ENCODE assay signal across 15 cellular contexts in the genomic region with DNA sequence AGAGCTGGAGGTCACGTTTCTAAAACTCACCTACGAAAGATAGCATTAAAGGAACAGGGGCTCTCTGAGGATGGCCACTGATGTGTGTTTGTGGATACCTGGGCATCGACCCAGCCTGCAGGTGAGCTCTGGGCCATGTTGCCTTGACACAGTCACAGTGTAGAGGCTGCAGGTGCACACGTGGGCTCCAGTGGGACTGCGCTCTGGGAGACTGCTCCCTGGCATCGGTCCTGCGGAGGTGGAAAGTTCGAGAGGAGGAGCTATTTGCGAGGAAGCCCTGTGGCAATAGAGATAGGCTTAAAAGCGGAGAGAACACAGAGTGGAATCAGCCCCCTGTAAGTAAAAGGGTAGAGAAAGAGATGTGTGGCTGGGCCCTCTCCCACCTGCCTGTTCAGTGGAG. TPM values are rescaled to one million over a fixed set of nuclear protein-coding genes. Genes with fewer than 3 reads are reported as not detected.
DNase-seq lines count a peak whose midpoint lies in the region; ATAC-seq and TF ChIP-seq lines count a peak whose summit lies in the region.
"Had no signal": no experiment of that assay in that cellular context is flagged by ENCODE, and none has a peak within 500 bp of the region (broad histone marks: within the 10 kb centered on the region; RNA-seq: fewer than 3 reads in every experiment).

No MANE protein-coding gene starts in this region.

- H4K5ac ChIP-seq in IMR-90 (ENCODE audit: low read depth, low read length) = no peak overlapping the region

- in situ Hi-C loops in IMR-90 (cut with MboI; ENCODE audit: low sequenced_read_pairs) = no loop called here

- H2BK120ac ChIP-seq in IMR-90 (ENCODE audit: low read depth, low read length) = no peak overlapping the region

- no peaks in the 10 kb centered on the region for H3K9me3 Mint-ChIP-seq in chondrocyte (ENCODE audit: low read depth)
- H3K9me3 Mint-ChIP-seq: H9 had no signal

- BruUV-seq in IMR-90 (replicated peaks; lab: Mats Ljungman, UMichigan) = TSS peak; percentile 71

- H3K9me1 ChIP-seq in IMR-90 (ENCODE audit: insufficient read depth, low read length) = peaks cover 29% of the 10 kb centered on the region

- no peaks in the 10 kb centered on the region for H3K9me3 ChIP-seq in BLaER1 treated with 17β-estradiol and CSF1 and Interleukin-3, amounts not matched to agents 10 nM and 100 nM (replicated peaks in 1 of 11)
- H3K9me3 ChIP-seq in IMR-90 (ENCODE audit: control insufficient read depth, insufficient read depth, low read length) = no peaks in the 10 kb centered on the region

- POLR2A ChIA-PET in IMR-90 (lab: Charles Lee; ENCODE audit: unreplicated experiment) = no interaction called here

- DNase-seq in IMR-90 (no peak), chondrocyte (ENCODE audit: low spot score) (peak; percentile 52), posterior vena cava (ENCODE audit: low spot score) (peak; percentile 24), NOMO-1 treated with DMSO at 0.1 percent for 48 hours (lab: John Stamatoyannopoulos, UW; ENCODE audit: unreplicated experiment) (no peak), lower leg skin (ENCODE audit: low spot score in 2 of 2) (no peak)
- no peak for DNase-seq in stimulated activated CD4-positive, alpha-beta T cell treated with anti-CD3 and anti-CD28 coated beads, Interleukin-4, amount 100 ng/mL, for 4 hours
- DNase-seq: COR-L47, DMS53, H9, NCI-H146, NCI-H2081 treated with DMSO at 0.1 percent for 48 hours, NCI-H524 had no signal

- H3K4me3 Mint-ChIP-seq in chondrocyte (ENCODE audit: unreplicated experiment) = no peak overlapping the region
- H3K4me3 Mint-ChIP-seq: H9 had no signal

- H4K8ac ChIP-seq in IMR-90 (ENCODE audit: low read depth in 2 of 2, low read length in 2 of 2) = no peak overlapping the region

- peaks cover 28% of the 10 kb centered on the region for H3K4me1 Mint-ChIP-seq in chondrocyte (ENCODE audit: low read depth)

- no peaks in the 10 kb centered on the region for H3K27me3 Mint-ChIP-seq in chondrocyte (ENCODE audit: low read depth)

- H3K14ac ChIP-seq in IMR-90 (replicated peaks; ENCODE audit: low read depth, low read length) = no peak overlapping the region

- H3K27me3 ChIP-seq in BLaER1 treated with 17β-estradiol and CSF1 and Interleukin-3, amounts not matched to agents 10 nM and 100 nM = no peaks in the 10 kb centered on the region
- no peaks in the 10 kb centered on the region for H3K27me3 ChIP-seq in IMR-90 (ENCODE audit: control insufficient read depth, insufficient read depth, low read length)

- H2BK20ac ChIP-seq in IMR-90 (ENCODE audit: low read depth, low read length) = no peak overlapping the region

- peaks cover 63 to 100% (median 91%) of the 10 kb centered on the region in 11 experiments for H4K20me1 ChIP-seq in BLaER1 treated with 17β-estradiol and CSF1 and Interleukin-3, amounts not matched to agents 10 nM and 100 nM
- H4K20me1 ChIP-seq in IMR-90 (ENCODE audit: insufficient read depth, low read length) = no peaks in the 10 kb centered on the region; the same call in 1 of the 2 replicates

- no peak overlapping the region for H3K18ac ChIP-seq in IMR-90 (ENCODE audit: low read depth, low read length)

- H3K36me3 Mint-ChIP-seq in chondrocyte (ENCODE audit: low read depth) = peaks cover 18% of the 10 kb centered on the region

- peaks cover 3 to 34% of the 10 kb centered on the region in 2 experiments; a peak in 2 of 4 replicates for H3K79me1 ChIP-seq in IMR-90 (ENCODE audit: low read depth in 1 of 2, low read length in 2 of 2)

- CTCF ChIA-PET in IMR-90 (lab: Yijun Ruan, JAX) = interaction anchor here (1.0 kb wide), 1 partner anchor 12 kb away, joined by 3 read pairs; the partner anchor contains the start of gene TADA2B

- no peak overlapping the region for H2AK5ac ChIP-seq in IMR-90 (ENCODE audit: low read depth, low read length)

- H3K36me3 ChIP-seq in BLaER1 treated with 17β-estradiol and CSF1 and Interleukin-3, amounts not matched to agents 10 nM and 100 nM = peaks cover 72 to 89% (median 79%) of the 10 kb centered on the region in 11 experiments
- H3K36me3 ChIP-seq in IMR-90 (ENCODE audit: control insufficient read depth, insufficient read depth, low read length) = peaks cover 51% of the 10 kb centered on the region

- no peak overlapping the region for H2AFZ ChIP-seq in IMR-90 (replicated peaks; ENCODE audit: low read length, poor library complexity)

- H4K91ac ChIP-seq in IMR-90 (ENCODE audit: insufficient read depth, low read depth, low read length) = no peak overlapping the region

- H3K4me2 ChIP-seq in BLaER1 treated with 17β-estradiol and CSF1 and Interleukin-3, amounts not matched to agents 10 nM and 100 nM = peak overlapping the region in 10 of 11 experiments; percentile 0 to 73 (median 60); a peak in 19 of 22 replicates
- no peak overlapping the region for H3K4me2 ChIP-seq in IMR-90 (ENCODE audit: low read depth, low read length)

- no peak for TF ChIP-seq RAD21 in IMR-90 (IDR thresholded peaks at IDR 0.05; ENCODE audit: low read length)

- intact Hi-C loops in IMR-90 (cut with micrococcal nuclease) (no loop called here), posterior vena cava (cut with DNase I) (no loop called here), lower leg skin (cut with DNase I; ENCODE audit: low total_unique reads) (no loop called here)

- peak overlapping the region; percentile 18 for H3K27ac Mint-ChIP-seq in chondrocyte (ENCODE audit: unreplicated experiment)

- H3K4me1 ChIP-seq in BLaER1 treated with 17β-estradiol and CSF1 and Interleukin-3, amounts not matched to agents 10 nM and 100 nM = peaks cover 28 to 79% (median 64%) of the 10 kb centered on the region in 10 experiments
- peaks cover 11% of the 10 kb centered on the region for H3K4me1 ChIP-seq in IMR-90 (ENCODE audit: control insufficient read depth, insufficient read depth, low read length)

- peak overlapping the region in 8 of 11 experiments; percentile 11 to 57 (median 34); a peak in 11 of 22 replicates for H3K9ac ChIP-seq in BLaER1 treated with 17β-estradiol and CSF1 and Interleukin-3, amounts not matched to agents 10 nM and 100 nM
- H3K9ac ChIP-seq in IMR-90 (ENCODE audit: low read depth, low read length) = no peak overlapping the region

- dilution Hi-C loops in IMR-90 (cut with HindIII; ENCODE audit: low sequenced_read_pairs, unreplicated experiment) = no loop called here

- no peak for ATAC-seq in IMR-90 (ENCODE audit: low read depth)

- H3K56ac ChIP-seq in IMR-90 (ENCODE audit: extremely low read depth, insufficient read depth, low read length) = no peak overlapping the region

- TF ChIP-seq CTCF in IMR-90 (conservative IDR thresholded peaks at IDR 0.05; ENCODE audit: low read depth, low read length) (no peak), chondrocyte (IDR thresholded peaks at IDR 0.05) (no peak), lower leg skin (IDR thresholded peaks at IDR 0.05) (no peak)

- TF ChIP-seq POLR2A in IMR-90 (IDR thresholded peaks at IDR 0.05; ENCODE audit: low read depth, low read length) = no peak
- TF ChIP-seq POLR2A in lower leg skin (IDR thresholded peaks at IDR 0.05) = no peak

- no peak overlapping the region for H3K4me3 ChIP-seq in BLaER1 treated with 17β-estradiol and CSF1 and Interleukin-3, amounts not matched to agents 10 nM and 100 nM
- H3K4me3 ChIP-seq in IMR-90 (ENCODE audit: insufficient read depth, low read depth, low read length) (no peak overlapping the region), lower leg skin (ENCODE audit: low read depth, poor library complexity, severe bottlenecking) (no peak overlapping the region)
- H3K4me3 ChIP-seq: SK-N-MC had no signal

- no peak overlapping the region for H2BK5ac ChIP-seq in IMR-90 (ENCODE audit: low read depth, low read length, poor library complexity, severe bottlenecking)

- no peak overlapping the region for H2BK15ac ChIP-seq in IMR-90 (ENCODE audit: low read depth, low read length)

- H3K23ac ChIP-seq in IMR-90 (ENCODE audit: low read depth, low read length) = no peak overlapping the region

- no peak overlapping the region for H3K4ac ChIP-seq in IMR-90 (ENCODE audit: low read depth, low read length)

- WGBS in IMR-90 (ENCODE audit: extremely low coverage in 2 of 2, insufficient read length in 1 of 2), 2 experiments = 93% methylated on average over 3 of the region's 10 CpGs; no CpG with 5 or more reads in 1 of the 2 experiments
- WGBS in lower leg skin, 2 donors = 91 to 96% methylated on average over 10 of the region's 10 CpGs

- peak overlapping the region; percentile 53 for H2AK9ac ChIP-seq in IMR-90 (replicated peaks; ENCODE audit: low read depth, low read length, poor library complexity)

- peak overlapping the region in 3 of 11 experiments; percentile 48 to 64 (median 64); a peak in 5 of 22 replicates for H3K27ac ChIP-seq in BLaER1 treated with 17β-estradiol and CSF1 and Interleukin-3, amounts not matched to agents 10 nM and 100 nM
- no peak overlapping the region for H3K27ac ChIP-seq in IMR-90 (ENCODE audit: insufficient read depth, low read length)
- H3K27ac ChIP-seq: C4-2B, SK-N-MC had no signal

TF ChIP-seq in IMR-90, 13 proteins besides CTCF, POLR2A, EP300 and RAD21 (continues in another document):
- TF ChIP-seq RCOR1 (IDR thresholded peaks at IDR 0.05; ENCODE audit: insufficient replicate concordance, low read length) (no peak), RFX5 (IDR thresholded peaks at IDR 0.05; ENCODE audit: low read depth, low read length) (no peak), BHLHE40 (IDR thresholded peaks at IDR 0.05; ENCODE audit: low read depth, low read length) (no peak), MXI1 (IDR thresholded peaks at IDR 0.05; ENCODE audit: borderline replicate concordance, low read depth, low read length) (no peak), MAFK (IDR thresholded peaks at IDR 0.05; ENCODE audit: low read depth, low read length) (no peak)
- TF ChIP-seq, protein P1, sequence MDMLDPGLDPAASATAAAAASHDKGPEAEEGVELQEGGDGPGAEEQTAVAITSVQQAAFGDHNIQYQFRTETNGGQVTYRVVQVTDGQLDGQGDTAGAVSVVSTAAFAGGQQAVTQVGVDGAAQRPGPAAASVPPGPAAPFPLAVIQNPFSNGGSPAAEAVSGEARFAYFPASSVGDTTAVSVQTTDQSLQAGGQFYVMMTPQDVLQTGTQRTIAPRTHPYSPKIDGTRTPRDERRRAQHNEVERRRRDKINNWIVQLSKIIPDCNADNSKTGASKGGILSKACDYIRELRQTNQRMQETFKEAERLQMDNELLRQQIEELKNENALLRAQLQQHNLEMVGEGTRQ (IDR thresholded peaks at IDR 0.05; ENCODE audit: low read depth, low read length) = no peak

RNA-seq across cellular contexts. Expression of gene TADA2B, which starts 12.3 kb away (rescaled TPM):
- 6.1 and 8.1 TPM in 2 replicates for total RNA-seq in IMR-90 (2012; rRNA removed)
- 8.1 and 8.6 TPM in 2 replicates for polyA plus RNA-seq in IMR-90 (2012; rRNA removed)
- polyA plus RNA-seq in IMR-90 (2012; cell fraction: cytosol; rRNA removed) = 5.2 and 6.9 TPM in 2 replicates
- 5.7 and 6.6 TPM in 2 replicates for polyA plus RNA-seq in IMR-90 (2012; cell fraction: nucleus; rRNA removed; ENCODE audit: low replicate concordance)
- 18.5 to 18.9 TPM (median 18.8 TPM) in 3 replicates for total RNA-seq in chondrocyte
- total RNA-seq in posterior vena cava = 10 to 100 TPM; 16.8 to 19.7 TPM
- total RNA-seq in lower leg skin = 10 to 100 TPM; 26.2 to 30.0 (median 27.2) TPM

RNA-seq across cellular contexts. Expression of gene GRPEL1, which starts 37.0 kb away (rescaled TPM):
- total RNA-seq in IMR-90 (2012; rRNA removed) (33.0 and 48.6 TPM in 2 replicates), chondrocyte (21.8 to 25.8 TPM (median 24.1 TPM) in 3 replicates), posterior vena cava (10 to 100 TPM; 22.2 to 22.6 TPM), lower leg skin (10 to 100 TPM; 20.8 to 24.0 (median 21.6) TPM)
- polyA plus RNA-seq in IMR-90 (2012; rRNA removed) = 32.0 and 33.9 TPM in 2 replicates
- polyA plus RNA-seq in IMR-90 (2012; cell fraction: cytosol; rRNA removed) = 9.0 and 14.6 TPM in 2 replicates
- 5.0 and 19.1 TPM in 2 replicates for polyA plus RNA-seq in IMR-90 (2012; cell fraction: nucleus; rRNA removed; ENCODE audit: low replicate concordance)

Comparison
In these comparisons a context has a peak if more than half of its experiments do, and no peak if none do; other contexts are left out.
1. DNase-seq: peak in chondrocyte (single experiment) and posterior vena cava (single experiment); none in IMR-90 (single experiment), stimulated activated CD4-positive, alpha-beta T cell treated with anti-CD3 and anti-CD28 coated beads, Interleukin-4, amount 100 ng/mL, for 4 hours (0 of 2), NOMO-1 treated with DMSO at 0.1 percent for 48 hours (single experiment) and lower leg skin (0 of 2).